In genomic region chr21:45378258-45378966, GRCh38 we compare ENCODE assay signal across 14 cellular contexts. TPM values are rescaled to one million over a fixed set of nuclear protein-coding genes. Genes with fewer than 3 reads are reported as not detected.
DNase-seq lines count a peak whose midpoint lies in the region; ATAC-seq, FAIRE-seq and TF ChIP-seq lines count a peak whose summit lies in the region.
"Had no signal": no experiment of that assay in that cellular context is flagged by ENCODE, and none has a peak within 500 bp of the region (broad histone marks: within the 10 kb centered on the region; RNA-seq: fewer than 3 reads in every experiment).

No MANE protein-coding gene starts in this region.

- H3K9ac ChIP-seq in kidney (ENCODE audit: low read length in 2 of 2) = no peak overlapping the region

- H3K36me3 Mint-ChIP-seq in activated naive CD4-positive, alpha-beta T cell treated with anti-CD3 and anti-CD28 coated beads for 36 hours (ENCODE audit: low read depth) = no peaks in the 10 kb centered on the region
- H3K36me3 Mint-ChIP-seq: naive thymus-derived CD8-positive, alpha-beta T cell had no signal

- no peak overlapping the region for H3K27ac Mint-ChIP-seq in activated naive CD4-positive, alpha-beta T cell treated with anti-CD3 and anti-CD28 coated beads for 36 hours

- 19 to 22% methylated on average over 10 to 13 of the region's 13 CpGs for WGBS in body of pancreas, 2 donors

- H3K4me3 ChIP-seq in body of pancreas = no peak overlapping the region
- H3K4me3 ChIP-seq in kidney (ENCODE audit: low read length in 2 of 2) = no peak overlapping the region
- H3K4me3 ChIP-seq: suprapubic skin had no signal

- peaks cover 2% of the 10 kb centered on the region for H3K9me3 Mint-ChIP-seq in activated naive CD4-positive, alpha-beta T cell treated with anti-CD3 and anti-CD28 coated beads for 36 hours
- H3K9me3 Mint-ChIP-seq: central memory CD8-positive, alpha-beta T cell had no signal

- peak; percentile 5 for DNase-seq in activated naive CD4-positive, alpha-beta T cell treated with anti-CD3 and anti-CD28 coated beads, Interleukin-2, amount 50 U/mL, for 16 hours
- DNase-seq in activated naive CD4-positive, alpha-beta T cell treated with anti-CD3 and anti-CD28 coated beads for 36 hours = no peak
- DNase-seq in body of pancreas (peak in 3 of 4 donors; percentile 26 to 54 (median 29)), kidney (peak; percentile 72), smooth muscle cell of the brain vasculature (ENCODE audit: low read depth, low spot score) (peak; percentile 78), NCI-H1092 treated with DMSO at 0.1 percent for 48 hours (lab: John Stamatoyannopoulos, UW) (no peak), GM19238 (ENCODE audit: insufficient read length, low spot score) (no peak), superior temporal gyrus (ENCODE audit: extremely low spot score) (no peak)
- DNase-seq: GDM1; NCI-H1436; stimulated activated CD4-positive, alpha-beta T cell treated with anti-CD3 and anti-CD28 coated beads, Interleukin-4, amount 100 ng/mL, for 24 hours had no signal

- H3K9me3 ChIP-seq in body of pancreas = no peaks in the 10 kb centered on the region
- H3K9me3 ChIP-seq in kidney (ENCODE audit: control insufficient read depth in 1 of 2, low read length in 2 of 2) = no peaks in the 10 kb centered on the region
- H3K9me3 ChIP-seq: suprapubic skin had no signal

- TF ChIP-seq CTCF in body of pancreas (IDR thresholded peaks at IDR 0.05) = peak in 2 of 7 experiments; percentile 10 to 11
- no peak for TF ChIP-seq CTCF in kidney (IDR thresholded peaks at IDR 0.05; ENCODE audit: borderline replicate concordance, extremely low read depth, insufficient read depth)

- peak; percentile 79 for ATAC-seq in body of pancreas
- ATAC-seq: naive thymus-derived CD8-positive, alpha-beta T cell had no signal

- peaks cover 12% of the 10 kb centered on the region for H3K27me3 Mint-ChIP-seq in activated naive CD4-positive, alpha-beta T cell treated with anti-CD3 and anti-CD28 coated beads for 36 hours (ENCODE audit: low read depth)

- CTCF ChIA-PET in activated naive CD4-positive, alpha-beta T cell treated with anti-CD3 and anti-CD28 coated beads for 36 hours (lab: Charles Lee) = no interaction called here

- H3K36me3 ChIP-seq in body of pancreas (replicated peaks in 1 of 2; ENCODE audit: insufficient read depth in 1 of 2, low read depth in 2 of 2) (no peaks in the 10 kb centered on the region), kidney (ENCODE audit: control insufficient read depth in 1 of 2, insufficient read depth in 2 of 2, low read length in 2 of 2) (no peaks in the 10 kb centered on the region)
- H3K36me3 ChIP-seq: suprapubic skin had no signal

- no peaks in the 10 kb centered on the region for H3K27me3 ChIP-seq in body of pancreas

- intact Hi-C loops in activated naive CD4-positive, alpha-beta T cell treated with anti-CD3 and anti-CD28 coated beads for 36 hours (cut with micrococcal nuclease) = no loop called here
- intact Hi-C loops in body of pancreas (cut with DNase I) (no loop called here), kidney (cut with DNase I) (no loop called here)

- no peak overlapping the region for H3K4me3 Mint-ChIP-seq in activated naive CD4-positive, alpha-beta T cell treated with anti-CD3 and anti-CD28 coated beads for 36 hours
- H3K4me3 Mint-ChIP-seq: central memory CD8-positive, alpha-beta T cell; naive thymus-derived CD8-positive, alpha-beta T cell had no signal

- H3K4me1 ChIP-seq in body of pancreas = peaks cover 23% of the 10 kb centered on the region
- H3K4me1 ChIP-seq in kidney (ENCODE audit: control insufficient read depth in 1 of 2, insufficient read depth in 1 of 2, low read depth in 1 of 2, low read length in 2 of 2) = peaks cover 5 to 6% of the 10 kb centered on the region in 2 donors

- FAIRE-seq in kidney (lab: Jason Lieb, UNC) = no peak

- H3K4me1 Mint-ChIP-seq in activated naive CD4-positive, alpha-beta T cell treated with anti-CD3 and anti-CD28 coated beads for 36 hours (ENCODE audit: low read depth) = no peaks in the 10 kb centered on the region
- H3K4me1 Mint-ChIP-seq: central memory CD8-positive, alpha-beta T cell had no signal

- peak in 2 of 3 donors; percentile 29 to 50 for TF ChIP-seq POLR2A in body of pancreas (IDR thresholded peaks at IDR 0.05)

- H3K27ac ChIP-seq in body of pancreas (peak overlapping the region; percentile 58 to 91 (median 87)), kidney (ENCODE audit: low read depth in 2 of 2, low read length in 2 of 2) (peak overlapping the region in 1 of 2 donors; percentile 33)

RNA-seq across cellular contexts. Expression of gene COL18A1, which starts 26.6 kb away (rescaled TPM):
- 10 to 100 TPM; 10.3 to 12.6 TPM for total RNA-seq in activated naive CD4-positive, alpha-beta T cell treated with anti-CD3 and anti-CD28 coated beads for 36 hours
- total RNA-seq in body of pancreas = 100 to 1,000 TPM; 108 to 284 TPM
- total RNA-seq in kidney = 316 TPM
- 150 TPM for polyA plus RNA-seq in kidney (ENCODE audit: insufficient read depth, low read depth, low replicate concordance)

Comparison
In these comparisons a context has a peak if more than half of its experiments do, and no peak if none do; other contexts are left out.
1. DNase-seq: peak in activated naive CD4-positive, alpha-beta T cell treated with anti-CD3 and anti-CD28 coated beads, Interleukin-2, amount 50 U/mL, for 16 hours (single experiment), body of pancreas (3 of 4), kidney (single experiment) and smooth muscle cell of the brain vasculature (single experiment); none in activated naive CD4-positive, alpha-beta T cell treated with anti-CD3 and anti-CD28 coated beads for 36 hours (single experiment), NCI-H1092 treated with DMSO at 0.1 percent for 48 hours (single experiment), GM19238 (single experiment) and superior temporal gyrus (single experiment).
2. RNA of gene COL18A1, which starts 26.6 kb away (total RNA-seq): 316 TPM in kidney (single experiment) and 108 to 284 TPM in body of pancreas; 10.3 to 12.6 TPM in activated naive CD4-positive, alpha-beta T cell treated with anti-CD3 and anti-CD28 coated beads for 36 hours; every median in the first group is over 4 times any median in the second.